8 cellular contexts compared by ENCODE assay signal in the genomic region with DNA sequence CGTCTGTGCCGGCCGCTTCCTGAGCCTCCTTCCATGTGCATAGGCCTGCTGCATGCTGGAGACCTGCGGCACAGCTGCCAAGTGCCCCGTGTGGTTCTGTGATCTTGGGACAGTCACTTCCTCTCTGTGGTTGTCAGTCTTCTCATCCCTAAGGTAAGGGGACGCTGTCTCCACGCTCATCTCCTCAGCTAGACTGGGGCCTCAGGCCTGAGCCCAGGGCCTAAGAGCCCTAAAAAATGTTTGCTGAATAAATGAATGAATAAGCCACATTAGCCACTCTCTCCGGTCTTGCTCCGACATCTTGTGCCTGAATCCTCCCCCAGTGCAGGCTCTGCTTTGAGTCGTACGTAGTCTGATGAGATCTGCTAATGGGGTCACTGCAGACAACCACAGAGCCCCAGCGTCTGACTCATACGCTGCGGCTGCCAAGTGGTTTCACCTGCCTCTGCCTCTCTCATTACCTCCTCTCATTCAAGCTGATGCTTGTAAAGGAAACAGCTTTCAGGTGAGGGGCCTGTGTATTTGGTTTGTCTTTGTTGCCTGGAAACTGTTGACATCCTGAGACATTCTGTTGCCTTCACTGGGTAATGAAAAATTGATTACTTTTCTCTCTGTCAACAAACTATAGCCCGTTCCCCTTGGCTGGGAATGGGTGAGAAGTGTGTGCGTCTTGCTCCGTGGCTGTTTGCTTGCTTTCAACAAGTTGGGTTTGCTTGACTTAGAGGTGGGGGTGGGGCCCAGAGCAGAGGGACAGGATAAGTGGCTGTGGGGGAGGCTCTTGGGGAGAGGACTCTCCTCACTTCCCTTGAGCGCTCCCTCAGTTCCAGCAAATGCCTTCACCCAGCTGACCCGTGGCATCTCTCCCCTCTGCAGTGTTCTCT. TPM values are rescaled to one million over a fixed set of nuclear protein-coding genes. Genes with fewer than 3 reads are reported as not detected.
A peak's percentile ranks its signal among the peaks of the same experiment; 100 is the strongest.
DNase-seq lines count a peak whose midpoint lies in the region; ATAC-seq and TF ChIP-seq lines count a peak whose summit lies in the region.

No MANE protein-coding gene starts in this region.

- TF ChIP-seq POLR2A in adrenal gland (IDR thresholded peaks at IDR 0.05) = no peak

- no peak overlapping the region for H3K27ac ChIP-seq in adrenal gland

- H3K27me3 ChIP-seq in adrenal gland = no peaks in the 10 kb centered on the region

- H3K4me1 ChIP-seq in adrenal gland (replicated peaks in 1 of 2) = peaks cover 0 to 3% of the 10 kb centered on the region in 2 donors

- DNase-seq in CMK (ENCODE audit: low read depth) = peak; percentile 29
- DNase-seq in MV-4-11 (lab: John Stamatoyannopoulos, UW) = peak; percentile 76
- DNase-seq in T-helper 17 cell = peak; percentile 68 to 85 (median 73)
- peak in 4 of 7 donors; percentile 14 to 75 (median 26) for DNase-seq in adrenal gland
- peak; percentile 66 for DNase-seq in mucosa of gallbladder (ENCODE audit: low spot score)
- no peak for DNase-seq in amniotic stem cell (lab: John Stamatoyannopoulos, UW)

- TF ChIP-seq CTCF in adrenal gland (IDR thresholded peaks at IDR 0.05) = no peak

- no peaks in the 10 kb centered on the region for H3K9me3 ChIP-seq in T-helper 17 cell (ENCODE audit: control insufficient read depth, low read length, poor library complexity, severe bottlenecking)
- no peaks in the 10 kb centered on the region for H3K9me3 ChIP-seq in adrenal gland (replicated peaks in 1 of 3)

- H3K36me3 Mint-ChIP-seq in T-helper 17 cell (ENCODE audit: low read depth) = no peaks in the 10 kb centered on the region
- no peaks in the 10 kb centered on the region for H3K36me3 Mint-ChIP-seq in stimulated activated memory B cell treated with anti-CD40 and anti-IgM and Interleukin-4, amounts not matched to agents 10 μg/mL and 1 μg/mL and 100 μg/mL, for 72 hours

- peaks cover 22% of the 10 kb centered on the region for H3K4me1 Mint-ChIP-seq in T-helper 17 cell
- peaks cover 20% of the 10 kb centered on the region for H3K4me1 Mint-ChIP-seq in stimulated activated memory B cell treated with anti-CD40 and anti-IgM and Interleukin-4, amounts not matched to agents 10 μg/mL and 1 μg/mL and 100 μg/mL, for 72 hours

- H3K4me3 Mint-ChIP-seq in T-helper 17 cell = peak overlapping the region; percentile 89
- H3K4me3 Mint-ChIP-seq in stimulated activated memory B cell treated with anti-CD40 and anti-IgM and Interleukin-4, amounts not matched to agents 10 μg/mL and 1 μg/mL and 100 μg/mL, for 72 hours = peak overlapping the region; percentile 1

- no peaks in the 10 kb centered on the region for H3K27me3 Mint-ChIP-seq in T-helper 17 cell
- H3K27me3 Mint-ChIP-seq in stimulated activated memory B cell treated with anti-CD40 and anti-IgM and Interleukin-4, amounts not matched to agents 10 μg/mL and 1 μg/mL and 100 μg/mL, for 72 hours = no peaks in the 10 kb centered on the region

- no peak overlapping the region for H3K4me3 ChIP-seq in adrenal gland

- 64 to 84% (median 74%) methylated on average over 11 to 19 of the region's 19 CpGs for WGBS in adrenal gland, 4 donors

- intact Hi-C loops in adrenal gland (cut with DNase I) = loop anchor here in 1 of 2 donors (5.0 kb wide), 1 partner anchor 411 kb away; no protein-coding TSS in a partner anchor

- peak; percentile 91 for ATAC-seq in T-helper 17 cell
- ATAC-seq in stimulated activated memory B cell treated with anti-CD40 and anti-IgM and Interleukin-4, amounts not matched to agents 10 μg/mL and 1 μg/mL and 100 μg/mL, for 72 hours = peak; percentile 93
- ATAC-seq in HG02973 (IDR thresholded peaks at IDR 0.05; ENCODE audit: unreplicated experiment) = no peak

- peak overlapping the region; percentile 100 for H3K27ac Mint-ChIP-seq in T-helper 17 cell
- peak overlapping the region; percentile 69 for H3K27ac Mint-ChIP-seq in stimulated activated memory B cell treated with anti-CD40 and anti-IgM and Interleukin-4, amounts not matched to agents 10 μg/mL and 1 μg/mL and 100 μg/mL, for 72 hours

- H3K9me3 Mint-ChIP-seq in stimulated activated memory B cell treated with anti-CD40 and anti-IgM and Interleukin-4, amounts not matched to agents 10 μg/mL and 1 μg/mL and 100 μg/mL, for 72 hours = no peaks in the 10 kb centered on the region

- H3K36me3 ChIP-seq in adrenal gland (replicated peaks in 1 of 2) = no peaks in the 10 kb centered on the region

RNA-seq across cellular contexts. Expression of a gene that starts 15.9 kb away (rescaled TPM):
- total RNA-seq in T-helper 17 cell = 1,000 to 10,000 TPM; 2,488 to 2,685 TPM
- total RNA-seq in adrenal gland = 1,000 to 10,000 TPM in 4 of 8 donors, 100 to 1,000 TPM in 4; 279 to 1,990 (median 1,099) TPM
- 1,000 to 10,000 TPM in 2 of 3 donors, 100 to 1,000 TPM in 1; 232 to 1,639 (median 1,096) TPM for polyA plus RNA-seq in adrenal gland
- 1,562 TPM for total RNA-seq in mucosa of gallbladder

RNA-seq across cellular contexts. Expression of a gene that starts 54.3 kb away (rescaled TPM):
- total RNA-seq in T-helper 17 cell (1 to 10 TPM; 1.6 to 4.3 TPM), adrenal gland (1 to 10 TPM; 1.3 to 7.3 (median 2.3) TPM), mucosa of gallbladder (3.9 TPM)
- polyA plus RNA-seq in adrenal gland = 1 to 10 TPM; 1.5 to 3.2 (median 3.2) TPM
